In the genomic region with DNA sequence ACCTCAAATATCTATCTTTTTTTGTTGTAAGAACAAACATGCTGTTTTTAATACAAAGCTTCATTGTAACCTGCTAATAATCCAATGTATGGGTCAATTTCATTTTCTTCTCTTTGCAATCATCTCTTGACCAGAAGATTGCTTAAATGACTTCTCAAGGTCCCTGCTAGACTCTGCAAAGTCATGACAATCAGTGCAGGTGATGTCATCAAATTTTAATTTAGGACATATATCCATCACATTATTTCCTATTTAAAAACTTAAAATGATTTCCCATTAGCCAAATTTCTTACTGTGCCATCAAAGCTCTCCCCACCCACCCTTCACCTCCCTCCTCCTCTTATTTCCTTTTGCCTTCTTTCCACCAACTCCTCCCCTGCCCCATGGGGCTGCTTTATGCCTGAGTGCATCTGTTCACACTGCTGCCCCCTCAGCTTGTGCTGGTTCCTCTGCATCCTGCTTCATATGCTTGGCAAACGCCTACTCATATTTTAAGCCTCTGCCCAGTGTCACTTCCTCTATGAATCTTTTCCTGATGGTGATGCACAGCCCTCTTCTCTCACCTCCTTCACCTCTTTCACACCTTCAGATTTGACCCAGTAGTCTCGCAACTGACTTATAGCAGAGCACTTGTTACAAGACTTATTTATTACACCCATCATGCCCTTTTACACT, we compare ENCODE assay signal across 8 cellular contexts. TPM values are rescaled to one million over a fixed set of nuclear protein-coding genes. Genes with fewer than 3 reads are reported as not detected.
DNase-seq lines count a peak whose midpoint lies in the region; ATAC-seq and TF ChIP-seq lines count a peak whose summit lies in the region.

No MANE protein-coding gene starts in this region.

- H3K4me1 Mint-ChIP-seq in activated CD8-positive, alpha-beta T cell treated with anti-CD3 and anti-CD28 coated beads for 36 hours (ENCODE audit: low read depth): peaks cover 61% of the 10 kb centered on the region

- POLR2A ChIA-PET in A673 (lab: Charles Lee; ENCODE audit: low non-redundant PET): no interaction called here
- POLR2A ChIA-PET in activated CD8-positive, alpha-beta T cell treated with anti-CD3 and anti-CD28 coated beads for 36 hours (lab: Charles Lee): interaction anchor here (0.6 kb wide), 2 partner anchors 55 to 451 kb away, joined by 3 read pairs; no protein-coding TSS in a partner anchor

- no peaks in the 10 kb centered on the region for H3K79me2 ChIP-seq in smooth muscle cell (ENCODE audit: low read depth)

- no TSS peak for BruUV-seq in A673 (replicated peaks; lab: Mats Ljungman, UMichigan)

- H2AFZ ChIP-seq in smooth muscle cell (ENCODE audit: low read depth): no peak overlapping the region

- peaks cover 4% of the 10 kb centered on the region for H3K36me3 Mint-ChIP-seq in activated CD8-positive, alpha-beta T cell treated with anti-CD3 and anti-CD28 coated beads for 36 hours (ENCODE audit: low read depth)

- WGBS in smooth muscle cell (ENCODE audit: low lambda C conversion rate): 67% methylated on average over 2 of the region's 2 CpGs

- H3K9me3 ChIP-seq in A673 (ENCODE audit: low read depth, low read length, poor library complexity, severe bottlenecking) (no peaks in the 10 kb centered on the region), smooth muscle cell (replicated peaks; ENCODE audit: low read depth) (no peaks in the 10 kb centered on the region)

- peaks cover 9% of the 10 kb centered on the region for H3K4me1 ChIP-seq in A673 (ENCODE audit: insufficient read depth, low read length, poor library complexity, severe bottlenecking)
- H3K4me1 ChIP-seq in smooth muscle cell (ENCODE audit: low read depth): peaks cover 3% of the 10 kb centered on the region

- H3K4me3 Mint-ChIP-seq in activated CD8-positive, alpha-beta T cell treated with anti-CD3 and anti-CD28 coated beads for 36 hours: no peak overlapping the region

- intact Hi-C loops in A673 (cut with micrococcal nuclease; ENCODE audit: unreplicated experiment): no loop called here
- intact Hi-C loops in activated CD8-positive, alpha-beta T cell treated with anti-CD3 and anti-CD28 coated beads for 36 hours (cut with micrococcal nuclease): loop anchor here (5.0 kb wide), 1 partner anchor 37 kb away; no protein-coding TSS in a partner anchor

- peak; percentile 51 for ATAC-seq in GM18870 (IDR thresholded peaks at IDR 0.05; ENCODE audit: unreplicated experiment)
- peak; percentile 62 for ATAC-seq in HG03103 (IDR thresholded peaks at IDR 0.05; ENCODE audit: low read depth, unreplicated experiment)
- peak; percentile 82 for ATAC-seq in activated CD8-positive, alpha-beta T cell treated with anti-CD3 and anti-CD28 coated beads for 36 hours

- peaks cover 2% of the 10 kb centered on the region for H3K27me3 Mint-ChIP-seq in activated CD8-positive, alpha-beta T cell treated with anti-CD3 and anti-CD28 coated beads for 36 hours

- H3K27ac ChIP-seq in A673 (ENCODE audit: low read depth, low read length, poor library complexity, severe bottlenecking): no peak overlapping the region
- no peak overlapping the region for H3K27ac ChIP-seq in smooth muscle cell (ENCODE audit: low read depth)

- H3K36me3 ChIP-seq in A673 (ENCODE audit: insufficient read depth, low read length, poor library complexity, severe bottlenecking) (no peaks in the 10 kb centered on the region), smooth muscle cell (ENCODE audit: low read depth) (no peaks in the 10 kb centered on the region)

- H3K27me3 ChIP-seq in A673 (replicated peaks; ENCODE audit: insufficient read depth, low read depth, low read length, poor library complexity) (no peaks in the 10 kb centered on the region), smooth muscle cell (ENCODE audit: low read depth) (peaks cover 27% of the 10 kb centered on the region)

- no peaks in the 10 kb centered on the region for H3F3A ChIP-seq in smooth muscle cell (ENCODE audit: low read depth)

- CTCF ChIA-PET in A673 (lab: Charles Lee): no interaction called here
- CTCF ChIA-PET in activated CD8-positive, alpha-beta T cell treated with anti-CD3 and anti-CD28 coated beads for 36 hours (lab: Charles Lee): interaction anchor here (2.6 kb wide), 1 partner anchor 56 kb away, joined by 8 read pairs; no protein-coding TSS in a partner anchor

- no peak overlapping the region for H3K9ac ChIP-seq in smooth muscle cell (ENCODE audit: low read depth)

- no peaks in the 10 kb centered on the region for H4K20me1 ChIP-seq in smooth muscle cell (ENCODE audit: low read depth)

- H3K9me3 Mint-ChIP-seq in activated CD8-positive, alpha-beta T cell treated with anti-CD3 and anti-CD28 coated beads for 36 hours: no peaks in the 10 kb centered on the region

- no peak overlapping the region for H3K4me2 ChIP-seq in smooth muscle cell

- H3K27ac Mint-ChIP-seq in activated CD8-positive, alpha-beta T cell treated with anti-CD3 and anti-CD28 coated beads for 36 hours: peak overlapping the region; percentile 51

- 0 out of 2 replicates have a peak, but pooled peaks have one; percentile 11 for TF ChIP-seq CTCF in A673 (conservative IDR thresholded peaks at IDR 0.05; ENCODE audit: low read depth, low read length)
- peak; percentile 29 for TF ChIP-seq CTCF in activated CD8-positive, alpha-beta T cell treated with anti-CD3 and anti-CD28 coated beads for 36 hours (IDR thresholded peaks at IDR 0.05)
- no peak for TF ChIP-seq CTCF in smooth muscle cell (IDR thresholded peaks at IDR 0.05; ENCODE audit: borderline replicate concordance, insufficient read depth, poor library complexity, severe bottlenecking)

- H3K4me3 ChIP-seq in A673 (ENCODE audit: low read depth, low read length, poor library complexity, severe bottlenecking) (no peak overlapping the region), smooth muscle cell (no peak overlapping the region)

- DNase-seq in A673 (ENCODE audit: low spot score): peak; percentile 62
- DNase-seq in activated CD8-positive, alpha-beta T cell treated with anti-CD3 and anti-CD28 coated beads for 36 hours: peak; percentile 79
- no peak for DNase-seq in smooth muscle cell (lab: John Stamatoyannopoulos, UW; ENCODE audit: unreplicated experiment)
- no peak for DNase-seq in HPDE6-E6E7 (ENCODE audit: extremely low spot score)
- no peak for DNase-seq in NCI-H2196 (lab: John Stamatoyannopoulos, UW; ENCODE audit: unreplicated experiment)
- DNase-seq in GDM1 (lab: John Stamatoyannopoulos, UW): no peak

RNA-seq across cellular contexts. Expression of a gene that starts 20.3 kb away (rescaled TPM):
- total RNA-seq in A673 (2021) (not detected in 2 replicates), smooth muscle cell (not detected in 2 replicates)
- 1 to 10 TPM; 4.8 to 6.0 TPM for total RNA-seq in activated CD8-positive, alpha-beta T cell treated with anti-CD3 and anti-CD28 coated beads for 36 hours
- polyA plus RNA-seq in smooth muscle cell: not detected in 2 replicates

Comparison
In these comparisons a context has a peak if more than half of its experiments do, and no peak if none do; other contexts are left out.
1. DNase-seq: peak in A673 (single experiment) and activated CD8-positive, alpha-beta T cell treated with anti-CD3 and anti-CD28 coated beads for 36 hours (single experiment); none in smooth muscle cell (single experiment), HPDE6-E6E7 (single experiment), NCI-H2196 (single experiment) and GDM1 (single experiment).
2. Peak in every context shown above with its lines, with median percentiles within 50 percentile points of each other: ATAC-seq.